Comparison of ENCODE assay signal across 9 cellular contexts in genomic region chr2:219499058-219499307, GRCh38. TPM values are rescaled to one million over a fixed set of nuclear protein-coding genes. Genes with fewer than 3 reads are reported as not detected.
DNase-seq lines count a peak whose midpoint lies in the region; ATAC-seq, FAIRE-seq and TF ChIP-seq lines count a peak whose summit lies in the region.
"Had no signal": no experiment of that assay in that cellular context is flagged by ENCODE, and none has a peak within 500 bp of the region (broad histone marks: within the 10 kb centered on the region; RNA-seq: fewer than 3 reads in every experiment).

No MANE protein-coding gene starts in this region.

- no peaks in the 10 kb centered on the region for H4K20me1 ChIP-seq in PC-9 (ENCODE audit: insufficient read depth)

- peak overlapping the region; percentile 69 for H2BK120ac ChIP-seq in trophoblast cell (ENCODE audit: insufficient read depth, low read length, poor library complexity)

- H3K14ac ChIP-seq in trophoblast cell (ENCODE audit: low read length), result peak overlapping the region; percentile 91

- peak overlapping the region; percentile 94 for H3K4me2 ChIP-seq in PC-9
- H3K4me2 ChIP-seq in trophoblast cell (ENCODE audit: low read length), result peak overlapping the region; percentile 79

- peak overlapping the region; percentile 64 for H3K4ac ChIP-seq in trophoblast cell (ENCODE audit: low read depth, low read length)

- peaks cover 8% of the 10 kb centered on the region for H3K36me3 ChIP-seq in GM06990 (ENCODE audit: control insufficient read depth, insufficient read depth, low read length)
- H3K36me3 ChIP-seq in PC-9 (ENCODE audit: low read depth), result no peaks in the 10 kb centered on the region; the same call in 1 of the 2 replicates
- H3K36me3 ChIP-seq in trophoblast cell (ENCODE audit: control insufficient read depth in 1 of 2, insufficient read depth in 2 of 2, low read length in 2 of 2), result peaks cover 4 to 5% of the 10 kb centered on the region in 2 experiments

- peak overlapping the region; percentile 93 for H4K8ac ChIP-seq in trophoblast cell (ENCODE audit: low read depth, low read length)

- H3K4me1 ChIP-seq in PC-9 (replicated peaks; ENCODE audit: insufficient read depth) (peaks cover 19% of the 10 kb centered on the region), trophoblast cell (ENCODE audit: control insufficient read depth in 1 of 2, insufficient read depth in 2 of 2, low read length in 2 of 2) (peaks cover 23 to 38% of the 10 kb centered on the region in 2 experiments)

- peak overlapping the region; percentile 81 for H3K27ac ChIP-seq in PC-9
- peak overlapping the region; percentile 48 for H3K27ac ChIP-seq in trophoblast cell (ENCODE audit: low read depth, low read length)

- peak overlapping the region; percentile 92 for H3K9ac ChIP-seq in trophoblast cell (ENCODE audit: low read length)

- TF ChIP-seq CTCF in GM06990 (IDR thresholded peaks at IDR 0.05; ENCODE audit: insufficient read depth, low read length, poor library complexity, severe bottlenecking), result no peak
- no peak for TF ChIP-seq CTCF in PC-9 (conservative IDR thresholded peaks at IDR 0.05)

- peak overlapping the region; percentile 64 for H4K12ac ChIP-seq in trophoblast cell (ENCODE audit: low read depth, low read length)

- H2BK12ac ChIP-seq in trophoblast cell (ENCODE audit: low read length), result peak overlapping the region; percentile 22

- TF ChIP-seq POLR2A in erythroblast (IDR thresholded peaks at IDR 0.05; ENCODE audit: low read length) (peak; percentile 12), GM12892 (IDR thresholded peaks at IDR 0.05; ENCODE audit: low read depth, low read length) (no peak)

- intact Hi-C loops in PC-9 (cut with micrococcal nuclease; ENCODE audit: unreplicated experiment), result loop anchor here (5.0 kb wide), 1 partner anchor 42 kb away; no protein-coding TSS in a partner anchor

- no peaks in the 10 kb centered on the region for H3K9me2 ChIP-seq in PC-9 (ENCODE audit: insufficient read depth)

- peak overlapping the region; percentile 80 for H2BK5ac ChIP-seq in trophoblast cell (ENCODE audit: low read depth, low read length, poor library complexity)

- no peak overlapping the region for H3K23ac ChIP-seq in trophoblast cell (ENCODE audit: low read length)

- BruUV-seq in PC-9 (replicated peaks; lab: Mats Ljungman, UMichigan), result no TSS peak

- peak overlapping the region; percentile 83 for H3K4me3 ChIP-seq in GM06990 (replicated peaks; ENCODE audit: low read depth, low read length)
- H3K4me3 ChIP-seq in PC-9, result peak overlapping the region; percentile 74
- H3K4me3 ChIP-seq in trophoblast cell (ENCODE audit: low read depth, low read length), result peak overlapping the region; percentile 81

- POLR2A ChIA-PET in PC-9 (lab: Charles Lee; ENCODE audit: unreplicated experiment), result interaction anchor here (0.6 to 0.7 kb wide), 3 partner anchors 31 to 196 kb away, joined by 3 to 7 read pairs (median 6); no protein-coding TSS in a partner anchor

- peaks cover 14% of the 10 kb centered on the region for H3K79me1 ChIP-seq in trophoblast cell (ENCODE audit: low read length)

- H2AFZ ChIP-seq in PC-9 (peak overlapping the region; percentile 73), trophoblast cell (ENCODE audit: insufficient read depth, low read length, poor library complexity) (peak overlapping the region; percentile 68)

- no peak for ATAC-seq in HG03159 (IDR thresholded peaks at IDR 0.05; ENCODE audit: unreplicated experiment)

- no peak for FAIRE-seq in GM12892 (lab: Jason Lieb, UNC)

- no CpG with 5 or more reads among the region's 3 CpGs for WGBS in trophoblast cell (ENCODE audit: extremely low coverage, insufficient coverage, insufficient read length)

- peak overlapping the region; percentile 77 for H2AK5ac ChIP-seq in trophoblast cell (ENCODE audit: low read length)

- peaks cover 4% of the 10 kb centered on the region; the same call in 1 of the 2 replicates for H3F3A ChIP-seq in PC-9 (ENCODE audit: insufficient read depth, low read depth)

- no peak for DNase-seq in GM06990 (ENCODE audit: extremely low read depth, insufficient read length)
- DNase-seq in PC-9, result no peak
- DNase-seq in erythroblast (lab: John Stamatoyannopoulos, UW), result no peak
- no peak for DNase-seq in trophoblast cell
- no peak for DNase-seq in GM19238 (ENCODE audit: insufficient read length, low spot score)
- no peak for DNase-seq in GM12892 (ENCODE audit: insufficient read length)
- no peak for DNase-seq in NCI-H1436 treated with DMSO at 0.1 percent for 48 hours (lab: John Stamatoyannopoulos, UW)

- CTCF ChIA-PET in PC-9 (lab: Charles Lee), result interaction anchor here (0.7 to 2.9 kb wide), 6 partner anchors 11 to 111 kb away, joined by 3 to 19 read pairs (median 8); partner anchors contain the start of gene DNPEP

- H3K18ac ChIP-seq in trophoblast cell (ENCODE audit: low read length), result peak overlapping the region; percentile 79

- peak overlapping the region; percentile 88 for H4K91ac ChIP-seq in trophoblast cell (ENCODE audit: low read depth, low read length)

- H3K9me3 ChIP-seq in PC-9 (ENCODE audit: insufficient read depth, low read depth), result no peaks in the 10 kb centered on the region
- peaks cover 2% of the 10 kb centered on the region for H3K9me3 ChIP-seq in trophoblast cell (ENCODE audit: insufficient read depth, low read depth, low read length)

- no peaks in the 10 kb centered on the region; the same call in 1 of the 2 replicates for H3K27me3 ChIP-seq in GM06990 (replicated peaks; ENCODE audit: control insufficient read depth, insufficient read depth, low read length)
- H3K27me3 ChIP-seq in PC-9 (ENCODE audit: insufficient read depth, low read depth), result peaks cover 7% of the 10 kb centered on the region; the same call in 1 of the 2 replicates
- peaks cover 16% of the 10 kb centered on the region for H3K27me3 ChIP-seq in trophoblast cell (ENCODE audit: insufficient read depth, low read length)

- peaks cover 18% of the 10 kb centered on the region; the same call in 1 of the 2 replicates for H3K79me2 ChIP-seq in PC-9 (ENCODE audit: low read depth)
- peaks cover 6% of the 10 kb centered on the region for H3K79me2 ChIP-seq in trophoblast cell (ENCODE audit: control insufficient read depth, insufficient read depth, low read length, poor library complexity)

RNA-seq across cellular contexts. Expression of gene GMPPA, which starts 0.3 kb away (rescaled TPM):
- total RNA-seq in PC-9 (2021), result 44.7 and 57.2 TPM in 2 replicates
- 55.1 and 55.5 TPM in 2 replicates for polyA plus RNA-seq in trophoblast cell (2013)
- polyA plus RNA-seq in GM12892 (2012; ENCODE audit: missing spikeins), result 26.6 TPM

RNA-seq across cellular contexts. Expression of gene ASIC4, which starts 15.3 kb away (rescaled TPM):
- total RNA-seq in PC-9 (2021), result 0.22 and 0.30 TPM in 2 replicates
- polyA plus RNA-seq in trophoblast cell (2013), result 0.22 and 0.23 TPM in 2 replicates
- polyA plus RNA-seq in GM12892 (2012; ENCODE audit: missing spikeins), result not detected
- total RNA-seq: H4 had no signal

RNA-seq across cellular contexts. Expression of gene CHPF, which starts 44.6 kb away (rescaled TPM):
- total RNA-seq in PC-9 (2021), result 78.2 and 89.7 TPM in 2 replicates
- 150 and 167 TPM in 2 replicates for polyA plus RNA-seq in trophoblast cell (2013)
- polyA plus RNA-seq in GM12892 (2012; ENCODE audit: missing spikeins), result 0.61 TPM

RNA-seq across cellular contexts. Expression of gene TMEM198, which starts 44.8 kb away (rescaled TPM):
- total RNA-seq in PC-9 (2021), result 3.6 and 5.8 TPM in 2 replicates
- 5.0 and 5.5 TPM in 2 replicates for polyA plus RNA-seq in trophoblast cell (2013)
- polyA plus RNA-seq in GM12892 (2012; ENCODE audit: missing spikeins), result 0.19 TPM
